19 cellular contexts compared by ENCODE assay signal in genomic region chr5:74588415-74588814, GRCh38.
"Had no signal": no experiment of that assay in that cellular context is flagged by ENCODE, and none has a peak within 500 bp of the region (broad histone marks: within the 10 kb centered on the region; RNA-seq: fewer than 3 reads in every experiment).

No MANE protein-coding gene starts in this region.

- H3K9me3 ChIP-seq: SJSA1, SK-N-SH had no signal

- H3K9ac ChIP-seq: KMS-11, SK-N-SH had no signal

- H3K4me2 ChIP-seq: KMS-11, SK-N-SH had no signal

- H3K36me3 ChIP-seq: SJSA1 had no signal

- H3K4me3 ChIP-seq: SJSA1 had no signal

- DNase-seq: Kasumi-1, MM.1S, NCI-H1092 treated with DMSO at 0.1 percent for 48 hours, NCI-H1436, NCI-H187, NCI-H2029, NCI-H2081 treated with DMSO at 0.1 percent for 48 hours, NCI-H2171, NCI-H226, NCI-H446, NCI-H524 treated with DMSO at 0.1 percent for 48 hours, NCI-H774, Right ventricle myocardium superior, RPMI8226, SIG-M5, SK-N-SH had no signal

- FAIRE-seq: RCC 7860 had no signal

- H3K27ac ChIP-seq: KMS-11, SJSA1 had no signal

- H3K27me3 ChIP-seq: SJSA1 had no signal
